Comparison of ENCODE assay signal across 8 cellular contexts in the genomic region with DNA sequence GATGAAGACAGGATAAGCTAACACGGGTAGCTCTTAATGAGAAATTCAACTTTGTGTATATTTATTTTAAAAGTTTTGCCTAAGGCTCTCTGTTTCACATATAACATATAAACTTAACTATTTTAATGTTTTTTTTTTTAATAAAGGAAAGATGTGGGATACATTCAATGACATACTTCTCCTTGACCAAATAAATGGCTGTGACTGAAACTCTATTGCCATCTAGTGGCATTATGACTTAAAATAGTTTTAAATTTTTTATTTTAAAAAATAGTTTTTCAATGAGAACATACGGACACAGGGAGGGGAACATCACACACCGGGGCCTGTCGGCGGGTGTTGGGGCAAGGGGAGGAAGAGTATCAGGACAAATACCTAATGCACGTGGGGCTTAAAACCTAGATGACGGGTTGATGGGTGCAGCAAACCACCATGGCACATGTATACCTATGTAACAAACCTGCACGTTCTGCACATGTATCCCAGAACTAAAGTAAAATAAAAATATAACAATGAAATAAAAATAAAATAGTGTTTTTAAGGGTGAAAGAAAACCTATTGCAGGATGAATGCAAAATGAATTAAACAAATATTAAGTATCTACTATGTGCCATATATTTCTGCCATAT.
A peak's percentile ranks its signal among the peaks of the same experiment; 100 is the strongest.
DNase-seq lines count a peak whose midpoint lies in the region; ATAC-seq and TF ChIP-seq lines count a peak whose summit lies in the region.

No MANE protein-coding gene starts in this region.

- peak in 1 of 2 donors; percentile 45 for TF ChIP-seq CTCF in left lung (IDR thresholded peaks at IDR 0.05)

- H3K36me3 ChIP-seq in adipocyte (ENCODE audit: control insufficient read depth, insufficient read depth, low read length, severe bottlenecking) (peaks cover 23% of the 10 kb centered on the region), left lung (peaks cover 0 to 64% of the 10 kb centered on the region in 2 donors)

- no peak overlapping the region for H3K9ac ChIP-seq in adipocyte (ENCODE audit: low read length)

- ATAC-seq in left lung (peak; percentile 47), GM18867 (IDR thresholded peaks at IDR 0.05; ENCODE audit: unreplicated experiment) (no peak), HG03139 (IDR thresholded peaks at IDR 0.05; ENCODE audit: unreplicated experiment) (no peak)

- peaks cover 8% of the 10 kb centered on the region for H3K4me1 ChIP-seq in adipocyte (ENCODE audit: control insufficient read depth, insufficient read depth, low read length)
- no peaks in the 10 kb centered on the region for H3K4me1 ChIP-seq in left lung

- DNase-seq in EL = peak; percentile 69
- DNase-seq in NCI-H1092 treated with DMSO at 0.1 percent for 48 hours (lab: John Stamatoyannopoulos, UW) = peak; percentile 64
- peak; percentile 83 for DNase-seq in adipocyte (ENCODE audit: low read depth)
- no peak for DNase-seq in left lung
- no peak for DNase-seq in NCI-H1930 (lab: John Stamatoyannopoulos, UW)
- no peak for DNase-seq in stimulated activated CD4-positive, alpha-beta T cell treated with anti-CD3 and anti-CD28 coated beads, Interleukin-12 subunit alpha, Interleukin-12 subunit beta, amount 100 ng/mL, for 4 hours

- H3K27ac ChIP-seq in left lung = no peak overlapping the region

- intact Hi-C loops in left lung (cut with DNase I) = no loop called here

- H3K9me3 ChIP-seq in adipocyte (ENCODE audit: control insufficient read depth, low read length) = no peaks in the 10 kb centered on the region
- no peaks in the 10 kb centered on the region for H3K9me3 ChIP-seq in left lung

- H3K27me3 ChIP-seq in adipocyte (replicated peaks; ENCODE audit: control insufficient read depth, insufficient read depth, low read length) = no peaks in the 10 kb centered on the region
- H3K27me3 ChIP-seq in left lung = no peaks in the 10 kb centered on the region

- H3K4me3 ChIP-seq in adipocyte (ENCODE audit: low read length) (no peak overlapping the region), left lung (no peak overlapping the region)

Comparison
In these comparisons a context has a peak if more than half of its experiments do, and no peak if none do; other contexts are left out.
1. DNase-seq: peak in EL (single experiment), NCI-H1092 treated with DMSO at 0.1 percent for 48 hours (single experiment) and adipocyte (single experiment); none in left lung (0 of 2), NCI-H1930 (0 of 2) and stimulated activated CD4-positive, alpha-beta T cell treated with anti-CD3 and anti-CD28 coated beads, Interleukin-12 subunit alpha, Interleukin-12 subunit beta, amount 100 ng/mL, for 4 hours (single experiment).